ENCODE assay signal across 18 cellular contexts in the genomic region with DNA sequence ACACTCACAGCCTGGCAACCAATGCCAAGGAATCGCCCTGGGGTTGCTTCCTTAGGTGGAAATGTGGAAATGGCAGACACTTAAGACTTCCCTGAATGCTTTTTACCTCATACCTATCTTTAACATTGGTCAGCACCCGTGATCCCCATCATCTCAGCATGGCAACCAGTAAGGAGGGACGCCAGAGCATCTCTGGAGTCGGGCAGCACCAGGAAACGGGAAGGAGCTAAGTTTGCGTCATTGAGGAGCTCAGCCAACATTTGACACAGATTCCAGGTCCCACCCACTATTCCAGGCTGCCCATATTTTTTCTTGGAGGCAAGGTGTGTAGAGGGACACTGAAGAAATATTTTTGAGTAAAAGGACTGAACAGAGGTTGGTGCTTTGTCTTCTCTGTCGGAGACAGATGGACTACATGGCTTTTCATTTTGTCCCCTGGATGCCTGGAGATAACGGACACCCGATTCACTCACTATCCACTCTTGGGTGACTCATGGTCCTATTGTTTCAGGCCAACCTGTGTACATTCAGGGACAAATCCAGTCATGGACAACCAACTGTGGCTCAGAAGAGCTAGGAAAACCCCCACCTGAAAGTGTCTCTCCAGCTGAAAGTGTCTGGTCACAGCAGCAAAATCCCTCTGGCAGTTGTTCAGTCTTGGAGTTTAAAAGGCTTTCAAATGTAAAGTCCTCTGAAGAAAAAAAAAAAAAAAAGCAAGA.
A peak's percentile ranks its signal among the peaks of the same experiment; 100 is the strongest.
DNase-seq lines count a peak whose midpoint lies in the region; ATAC-seq, FAIRE-seq and TF ChIP-seq lines count a peak whose summit lies in the region.
"Had no signal": no experiment of that assay in that cellular context is flagged by ENCODE, and none has a peak within 500 bp of the region (broad histone marks: within the 10 kb centered on the region; RNA-seq: fewer than 3 reads in every experiment).

No MANE protein-coding gene starts in this region.

- no peak overlapping the region for H3K4me3 Mint-ChIP-seq in endodermal cell
- H3K4me3 Mint-ChIP-seq: CD14-positive monocyte had no signal

- no peaks in the 10 kb centered on the region for H3K79me2 ChIP-seq in smooth muscle cell (ENCODE audit: low read depth)

- no peaks in the 10 kb centered on the region for H3K36me3 Mint-ChIP-seq in endodermal cell (ENCODE audit: low read depth)
- H3K36me3 Mint-ChIP-seq: CD14-positive monocyte had no signal

- H3K36me3 ChIP-seq in endodermal cell (ENCODE audit: control insufficient read depth, insufficient read depth, low read length) (no peaks in the 10 kb centered on the region), smooth muscle cell (ENCODE audit: low read depth) (no peaks in the 10 kb centered on the region)

- no peak for FAIRE-seq in RCC 7860 (lab: Jason Lieb, UNC)
- FAIRE-seq: GM12892, GM18507, H1 had no signal

- H3K4me3 ChIP-seq in endodermal cell (ENCODE audit: low read length): no peak overlapping the region
- H3K4me3 ChIP-seq in smooth muscle cell: no peak overlapping the region

- H3K4me1 ChIP-seq in endodermal cell (ENCODE audit: control insufficient read depth, insufficient read depth, low read length) (no peaks in the 10 kb centered on the region), smooth muscle cell (ENCODE audit: low read depth) (no peaks in the 10 kb centered on the region)

- H3K27ac Mint-ChIP-seq in endodermal cell: no peak overlapping the region
- H3K27ac Mint-ChIP-seq: CD14-positive monocyte had no signal

- no peak for ATAC-seq in HG03460 (IDR thresholded peaks at IDR 0.05; ENCODE audit: unreplicated experiment)
- no peak for ATAC-seq in GM21529 (IDR thresholded peaks at IDR 0.05; ENCODE audit: unreplicated experiment)

- DNase-seq in EH (ENCODE audit: low read depth): peak; percentile 22
- DNase-seq in RCC 7860 (ENCODE audit: low spot score): peak; percentile 56
- peak; percentile 14 for DNase-seq in endodermal cell
- no peak for DNase-seq in smooth muscle cell (lab: John Stamatoyannopoulos, UW; ENCODE audit: unreplicated experiment)
- DNase-seq in NCI-H146 (lab: John Stamatoyannopoulos, UW): no peak
- DNase-seq in inferior parietal cortex (ENCODE audit: extremely low spot score): no peak
- DNase-seq: NCI-H1105 treated with DMSO at 0.1 percent for 48 hours, NCI-H187, NCI-H2107, NCI-H510A treated with DMSO at 0.1 percent for 48 hours, NCI-H82, OCI-M1 had no signal

- no peak overlapping the region for H2AFZ ChIP-seq in smooth muscle cell (ENCODE audit: low read depth)

- H3K4me1 Mint-ChIP-seq in endodermal cell: peaks cover 25% of the 10 kb centered on the region
- H3K4me1 Mint-ChIP-seq: CD14-positive monocyte had no signal

- H3K9ac ChIP-seq in endodermal cell (ENCODE audit: extremely low read depth, low read length, poor library complexity, severe bottlenecking): no peak overlapping the region
- no peak overlapping the region for H3K9ac ChIP-seq in smooth muscle cell (ENCODE audit: low read depth)

- no peaks in the 10 kb centered on the region for H3K9me3 Mint-ChIP-seq in endodermal cell
- H3K9me3 Mint-ChIP-seq: CD14-positive monocyte had no signal

- peaks cover 3% of the 10 kb centered on the region for H3K27me3 Mint-ChIP-seq in endodermal cell (ENCODE audit: insufficient read depth)

- peak overlapping the region; percentile 28 for H3K4me2 ChIP-seq in smooth muscle cell

- H3K27ac ChIP-seq in endodermal cell (ENCODE audit: low read depth, low read length) (no peak overlapping the region), smooth muscle cell (ENCODE audit: low read depth) (peak overlapping the region; percentile 32)

- H3K9me3 ChIP-seq in endodermal cell (ENCODE audit: control insufficient read depth, low read length) (peaks cover 10% of the 10 kb centered on the region), smooth muscle cell (replicated peaks; ENCODE audit: low read depth) (no peaks in the 10 kb centered on the region)

- H4K20me1 ChIP-seq in smooth muscle cell (ENCODE audit: low read depth): no peaks in the 10 kb centered on the region

- 85 to 94% methylated on average over 7 to 9 of the region's 9 CpGs for WGBS in endodermal cell (ENCODE audit: insufficient coverage in 1 of 2, insufficient read length in 1 of 2), 2 experiments
- 82% methylated on average over 9 of the region's 9 CpGs for WGBS in smooth muscle cell (ENCODE audit: low lambda C conversion rate)

- no peaks in the 10 kb centered on the region for H3F3A ChIP-seq in smooth muscle cell (ENCODE audit: low read depth)

- H3K27me3 ChIP-seq in endodermal cell (ENCODE audit: control insufficient read depth, insufficient read depth, low read length, poor library complexity, severe bottlenecking) (no peaks in the 10 kb centered on the region), smooth muscle cell (ENCODE audit: low read depth) (no peaks in the 10 kb centered on the region)

- no peak for TF ChIP-seq CTCF in endodermal cell (conservative IDR thresholded peaks at IDR 0.05)
- TF ChIP-seq CTCF in smooth muscle cell (IDR thresholded peaks at IDR 0.05; ENCODE audit: borderline replicate concordance, insufficient read depth, poor library complexity, severe bottlenecking): no peak

Comparison
In these comparisons a context has a peak if more than half of its experiments do, and no peak if none do; other contexts are left out.
1. DNase-seq: peak in EH (single experiment), RCC 7860 (single experiment) and endodermal cell (single experiment); none in smooth muscle cell (single experiment), NCI-H146 (single experiment) and inferior parietal cortex (single experiment).